11 cellular contexts compared by ENCODE assay signal in genomic region chr19:14328406-14328805, GRCh38.
"Had no signal": no experiment of that assay in that cellular context is flagged by ENCODE, and none has a peak within 500 bp of the region (broad histone marks: within the 10 kb centered on the region; RNA-seq: fewer than 3 reads in every experiment).

No MANE protein-coding gene starts in this region.

- FAIRE-seq: H1, H54 had no signal

- H3K27ac ChIP-seq: GM23248 had no signal

- H3K4me2 ChIP-seq: GM23338 had no signal

- H3K27ac Mint-ChIP-seq: GM23338, H9, HFFc6 had no signal

- H2AFZ ChIP-seq: GM23248, GM23338 had no signal

- H3K4me3 Mint-ChIP-seq: GM23338, H9, HFFc6 had no signal

- H3K4me3 ChIP-seq: GM23248, GM23338, HAP-1 had no signal

- H3K9me3 ChIP-seq: HAP-1 had no signal

- H3K9me3 Mint-ChIP-seq: GM23338, HFFc6 had no signal

- DNase-seq: GM23248, GOT3, H7, H9, HCEC 1CT, HFFc6 had no signal

- H3K9ac ChIP-seq: GM23248 had no signal

- ATAC-seq: GM23338, HCT116 had no signal

- H3K36me3 ChIP-seq: HAP-1 had no signal
